Comparison of ENCODE assay signal across 8 cellular contexts in the genomic region with DNA sequence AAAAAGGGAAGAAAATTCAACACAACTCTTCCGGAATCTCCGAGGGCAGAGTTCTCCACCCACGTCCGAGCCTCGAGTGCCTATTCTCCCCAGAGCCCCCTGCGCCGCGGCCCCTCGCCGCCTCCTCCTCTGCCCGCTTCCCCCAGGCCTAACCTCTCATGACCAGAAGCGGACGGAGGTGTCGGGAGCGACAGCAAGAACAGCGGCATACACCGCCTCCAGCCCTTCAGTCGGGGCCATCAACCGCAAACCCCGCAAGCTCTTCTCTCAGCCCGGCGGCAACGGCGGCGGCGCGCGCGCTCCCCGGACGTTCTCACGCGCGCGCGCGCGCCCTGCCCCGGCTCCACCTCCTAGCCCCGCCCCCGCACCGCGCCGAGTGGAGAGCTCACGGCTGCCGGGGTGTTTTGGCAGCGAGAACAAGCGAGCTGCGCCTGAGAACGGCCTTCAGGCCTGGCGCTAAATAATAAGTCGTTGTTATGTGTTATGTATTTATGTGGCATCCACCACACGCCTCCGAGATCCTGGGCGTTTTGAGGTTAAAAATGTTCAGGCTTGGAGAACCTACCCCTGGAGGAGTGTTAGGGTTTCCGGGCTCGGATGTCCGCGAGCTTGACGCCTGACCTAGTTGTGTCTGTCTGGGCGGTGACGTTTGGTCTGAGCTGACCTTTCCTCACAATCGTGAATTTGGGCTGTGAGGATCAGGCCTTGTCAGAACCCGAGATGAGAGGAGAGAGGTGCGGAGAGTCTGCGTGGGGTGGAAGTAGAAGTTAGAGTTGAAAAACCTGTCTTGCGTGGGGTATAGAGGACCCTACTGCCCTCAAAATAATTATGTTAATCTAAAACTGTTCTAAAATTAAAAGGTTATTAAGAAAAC. TPM values are rescaled to one million over a fixed set of nuclear protein-coding genes. Genes with fewer than 3 reads are reported as not detected.
DNase-seq lines count a peak whose midpoint lies in the region; TF ChIP-seq lines count a peak whose summit lies in the region.

Gene RNFT1 (minus strand): TSS at position 286 of the 874 bp plus-strand sequence. CDS start 77 bp downstream, at position 209.

- H3K27me3 Mint-ChIP-seq in activated naive CD8-positive, alpha-beta T cell, result no peaks in the 10 kb centered on the region

- peak within 1 kb of the TSS; percentile 82 for H3K4me3 ChIP-seq in NB4 (ENCODE audit: low read depth, low read length)

- H3K27ac Mint-ChIP-seq in activated naive CD8-positive, alpha-beta T cell, result peak within 1 kb of the TSS; percentile 99

- H3K36me3 Mint-ChIP-seq in activated naive CD8-positive, alpha-beta T cell, result no peaks in the 10 kb centered on the region

- no peak for TF ChIP-seq CTCF in NB4 (IDR thresholded peaks at IDR 0.05; ENCODE audit: low read depth, low read length)

- H3K4me3 Mint-ChIP-seq in activated naive CD8-positive, alpha-beta T cell, result peak within 1 kb of the TSS; percentile 95

- peaks cover 24% of the 10 kb centered on the region for H3K4me1 Mint-ChIP-seq in activated naive CD8-positive, alpha-beta T cell (ENCODE audit: low read depth)

- H3K9me3 Mint-ChIP-seq in activated naive CD8-positive, alpha-beta T cell (ENCODE audit: low read depth), result no peaks in the 10 kb centered on the region

- peak; percentile 91 for DNase-seq in ELF-1 (ENCODE audit: low read depth, low spot score)
- peak; percentile 81 for DNase-seq in HCEC 1CT
- peak; percentile 90 for DNase-seq in NB4 (ENCODE audit: low read depth)
- DNase-seq in SKM-1 treated with dmso at 0.1 percent for 144 hours (lab: John Stamatoyannopoulos, UW; ENCODE audit: unreplicated experiment), result peak; percentile 90
- DNase-seq in glomerular endothelial cell (ENCODE audit: extremely low read depth, low read depth, low spot score), result peak; percentile 22
- DNase-seq in occipital lobe (lab: John Stamatoyannopoulos, UW), result peak; percentile 83
- peak; percentile 91 for DNase-seq in superior temporal gyrus (ENCODE audit: extremely low spot score)

- TF ChIP-seq POLR2A in NB4 (IDR thresholded peaks at IDR 0.05; ENCODE audit: extremely low read depth, insufficient read length), result peak; percentile 93

RNA-seq across cellular contexts. Expression of gene RNFT1, which starts in this region (rescaled TPM):
- total RNA-seq in glomerular endothelial cell (10.4 and 17.0 TPM in 2 replicates), occipital lobe (22.6 TPM)

Comparison
In these comparisons a context has a peak if more than half of its experiments do, and no peak if none do; other contexts are left out.
1. Peak in every context shown above with its lines: DNase-seq and H3K4me3 ChIP-seq.
2. DNase-seq: peak in every context shown above with its lines; median percentile 91 in ELF-1; 91 in superior temporal gyrus; 90 in NB4; 90 in SKM-1 treated with dmso at 0.1 percent for 144 hours; 83 in occipital lobe; 81 in HCEC 1CT; 22 in glomerular endothelial cell.